1 cellular context compared by ENCODE assay signal in genomic region chr11:47642099-47642855, GRCh38.
TF ChIP-seq lines count a peak whose summit lies in the region.

MTCH2 (minus strand) TSS chr11:47642559; CDS start chr11:47642465, 94 bp downstream.

TF ChIP-seq in K562, 482 proteins besides CTCF, POLR2A, EP300 and RAD21 (continued from another document and continues in another):
- TF ChIP-seq, protein P1, sequence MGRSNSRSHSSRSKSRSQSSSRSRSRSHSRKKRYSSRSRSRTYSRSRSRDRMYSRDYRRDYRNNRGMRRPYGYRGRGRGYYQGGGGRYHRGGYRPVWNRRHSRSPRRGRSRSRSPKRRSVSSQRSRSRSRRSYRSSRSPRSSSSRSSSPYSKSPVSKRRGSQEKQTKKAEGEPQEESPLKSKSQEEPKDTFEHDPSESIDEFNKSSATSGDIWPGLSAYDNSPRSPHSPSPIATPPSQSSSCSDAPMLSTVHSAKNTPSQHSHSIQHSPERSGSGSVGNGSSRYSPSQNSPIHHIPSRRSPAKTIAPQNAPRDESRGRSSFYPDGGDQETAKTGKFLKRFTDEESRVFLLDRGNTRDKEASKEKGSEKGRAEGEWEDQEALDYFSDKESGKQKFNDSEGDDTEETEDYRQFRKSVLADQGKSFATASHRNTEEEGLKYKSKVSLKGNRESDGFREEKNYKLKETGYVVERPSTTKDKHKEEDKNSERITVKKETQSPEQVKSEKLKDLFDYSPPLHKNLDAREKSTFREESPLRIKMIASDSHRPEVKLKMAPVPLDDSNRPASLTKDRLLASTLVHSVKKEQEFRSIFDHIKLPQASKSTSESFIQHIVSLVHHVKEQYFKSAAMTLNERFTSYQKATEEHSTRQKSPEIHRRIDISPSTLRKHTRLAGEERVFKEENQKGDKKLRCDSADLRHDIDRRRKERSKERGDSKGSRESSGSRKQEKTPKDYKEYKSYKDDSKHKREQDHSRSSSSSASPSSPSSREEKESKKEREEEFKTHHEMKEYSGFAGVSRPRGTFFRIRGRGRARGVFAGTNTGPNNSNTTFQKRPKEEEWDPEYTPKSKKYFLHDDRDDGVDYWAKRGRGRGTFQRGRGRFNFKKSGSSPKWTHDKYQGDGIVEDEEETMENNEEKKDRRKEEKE (IDR thresholded peaks at IDR 0.05; ENCODE audit: borderline replicate concordance in 1 of 2, control insufficient read depth in 1 of 2, low read depth in 2 of 2, low read length in 1 of 2): no peak
- TF ChIP-seq E2F6 (IDR thresholded peaks at IDR 0.05; ENCODE audit: borderline replicate concordance in 1 of 2, extremely low read depth in 1 of 2, insufficient read depth in 1 of 2, insufficient read length in 1 of 2, low read depth in 1 of 2, low read length in 1 of 2, poor library complexity in 1 of 2, severe bottlenecking in 1 of 2) (peak; percentile 83 to 97), DDX20 (tag; IDR thresholded peaks at IDR 0.05; ENCODE audit: low read depth) (no peak), PCBP2 (IDR thresholded peaks at IDR 0.05; ENCODE audit: low read depth, low read length, poor library complexity, severe bottlenecking) (no peak), POLR2H (tag; IDR thresholded peaks at IDR 0.05; ENCODE audit: low read depth) (peak; percentile 70), ZBED1 (IDR thresholded peaks at IDR 0.05) (0 out of 2 replicates have a peak, but pooled peaks have one; percentile 34), ZNF76 (CRISPR knock-in tag; IDR thresholded peaks at IDR 0.05; ENCODE audit: borderline replicate concordance) (no peak), CREM (IDR thresholded peaks at IDR 0.05; ENCODE audit: low read depth) (peak; percentile 91), RBM17 (IDR thresholded peaks at IDR 0.05; ENCODE audit: borderline replicate concordance, low read depth, low read length) (no peak), THAP12 (CRISPR knock-in tag; IDR thresholded peaks at IDR 0.05) (peak; percentile 83), MYC (IDR thresholded peaks at IDR 0.05; ENCODE audit: low read depth, low read length) (peak; percentile 94), MYC (CRISPR knock-in tag; IDR thresholded peaks at IDR 0.05; ENCODE audit: borderline replicate concordance, low read depth) (peak; percentile 72), RHOXF2B (CRISPR knock-in tag; conservative IDR thresholded peaks at IDR 0.05) (no peak), VEZF1 (CRISPR knock-in tag; IDR thresholded peaks at IDR 0.05) (peak; percentile 96), ZC3H8 (IDR thresholded peaks at IDR 0.05) (no peak), TAL1 (IDR thresholded peaks at IDR 0.05) (no peak), ERF (CRISPR knock-in tag; IDR thresholded peaks at IDR 0.05) (no peak), PPARD (CRISPR knock-in tag; IDR thresholded peaks at IDR 0.05) (no peak), NCOA4 (IDR thresholded peaks at IDR 0.05; ENCODE audit: partially characterized antibody) (no peak), RBM25 (IDR thresholded peaks at IDR 0.05; ENCODE audit: low read depth, low read length, severe bottlenecking) (peak; percentile 71), TOE1 (IDR thresholded peaks at IDR 0.05; ENCODE audit: borderline replicate concordance) (peak; percentile 93), TOE1 (CRISPR knock-in tag; IDR thresholded peaks at IDR 0.05; ENCODE audit: borderline replicate concordance, low read depth) (0 out of 2 replicates have a peak, but pooled peaks have one; percentile 4), POLR3A (IDR thresholded peaks at IDR 0.05; ENCODE audit: borderline replicate concordance, extremely low read depth, insufficient read depth, insufficient read length) (no peak), KDM1A (IDR thresholded peaks at IDR 0.05) (no peak), SMARCC2 (IDR thresholded peaks at IDR 0.05; ENCODE audit: low read depth) (no peak), BRD4 (IDR thresholded peaks at IDR 0.05) (no peak), PTBP1 (IDR thresholded peaks at IDR 0.05; ENCODE audit: low read depth, low read length) (no peak), TFAM (CRISPR knock-in tag; conservative IDR thresholded peaks at IDR 0.05) (no peak), GATAD2A (IDR thresholded peaks at IDR 0.05) (no peak), NR3C1 (CRISPR knock-in tag; IDR thresholded peaks at IDR 0.05) (peak; percentile 67; the same call in 1 of the 2 replicates), POLR2B (IDR thresholded peaks at IDR 0.05; ENCODE audit: low read depth, partially characterized antibody) (peak; percentile 65), CGGBP1 (CRISPR knock-in tag; IDR thresholded peaks at IDR 0.05) (0 out of 2 replicates have a peak, but pooled peaks have one; percentile 46), ZNF134 (CRISPR knock-in tag; conservative IDR thresholded peaks at IDR 0.05) (no peak), ZFP1 (CRISPR knock-in tag; IDR thresholded peaks at IDR 0.05) (no peak), KAT7 (CRISPR knock-in tag; IDR thresholded peaks at IDR 0.05; ENCODE audit: borderline replicate concordance) (no peak; the same call in 1 of the 2 replicates), ZNF324 (CRISPR knock-in tag; IDR thresholded peaks at IDR 0.05) (no peak), ELF4 (CRISPR knock-in tag; IDR thresholded peaks at IDR 0.05) (no peak), ZNF436 (CRISPR knock-in tag; IDR thresholded peaks at IDR 0.05) (no peak)
- TF ChIP-seq, protein P2, sequence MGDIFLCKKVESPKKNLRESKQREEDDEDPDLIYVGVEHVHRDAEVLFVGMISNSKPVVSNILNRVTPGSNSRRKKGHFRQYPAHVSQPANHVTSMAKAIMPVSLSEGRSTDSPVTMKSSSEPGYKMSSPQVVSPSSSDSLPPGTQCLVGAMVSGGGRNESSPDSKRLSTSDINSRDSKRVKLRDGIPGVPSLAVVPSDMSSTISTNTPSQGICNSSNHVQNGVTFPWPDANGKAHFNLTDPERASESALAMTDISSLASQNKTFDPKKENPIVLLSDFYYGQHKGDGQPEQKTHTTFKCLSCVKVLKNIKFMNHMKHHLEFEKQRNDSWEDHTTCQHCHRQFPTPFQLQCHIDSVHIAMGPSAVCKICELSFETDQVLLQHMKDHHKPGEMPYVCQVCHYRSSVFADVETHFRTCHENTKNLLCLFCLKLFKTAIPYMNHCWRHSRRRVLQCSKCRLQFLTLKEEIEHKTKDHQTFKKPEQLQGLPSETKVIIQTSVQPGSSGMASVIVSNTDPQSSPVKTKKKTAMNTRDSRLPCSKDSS (IDR thresholded peaks at IDR 0.05; ENCODE audit: low read depth, partially characterized antibody): no peak
- TF ChIP-seq, protein P3, sequence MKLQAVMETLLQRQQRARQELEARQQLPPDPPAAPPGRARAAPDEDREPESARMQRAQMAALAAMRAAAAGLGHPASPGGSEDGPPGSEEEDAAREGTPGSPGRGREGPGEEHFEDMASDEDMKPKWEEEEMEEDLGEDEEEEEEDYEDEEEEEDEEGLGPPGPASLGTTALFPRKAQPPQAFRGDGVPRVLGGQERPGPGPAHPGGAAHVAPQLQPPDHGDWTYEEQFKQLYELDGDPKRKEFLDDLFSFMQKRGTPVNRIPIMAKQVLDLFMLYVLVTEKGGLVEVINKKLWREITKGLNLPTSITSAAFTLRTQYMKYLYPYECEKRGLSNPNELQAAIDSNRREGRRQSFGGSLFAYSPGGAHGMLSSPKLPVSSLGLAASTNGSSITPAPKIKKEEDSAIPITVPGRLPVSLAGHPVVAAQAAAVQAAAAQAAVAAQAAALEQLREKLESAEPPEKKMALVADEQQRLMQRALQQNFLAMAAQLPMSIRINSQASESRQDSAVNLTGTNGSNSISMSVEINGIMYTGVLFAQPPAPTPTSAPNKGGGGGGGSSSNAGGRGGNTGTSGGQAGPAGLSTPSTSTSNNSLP (IDR thresholded peaks at IDR 0.05; ENCODE audit: borderline replicate concordance, low read depth, low read length): no peak
- TF ChIP-seq, protein P4, sequence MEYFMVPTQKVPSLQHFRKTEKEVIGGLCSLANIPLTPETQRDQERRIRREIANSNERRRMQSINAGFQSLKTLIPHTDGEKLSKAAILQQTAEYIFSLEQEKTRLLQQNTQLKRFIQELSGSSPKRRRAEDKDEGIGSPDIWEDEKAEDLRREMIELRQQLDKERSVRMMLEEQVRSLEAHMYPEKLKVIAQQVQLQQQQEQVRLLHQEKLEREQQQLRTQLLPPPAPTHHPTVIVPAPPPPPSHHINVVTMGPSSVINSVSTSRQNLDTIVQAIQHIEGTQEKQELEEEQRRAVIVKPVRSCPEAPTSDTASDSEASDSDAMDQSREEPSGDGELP (CRISPR knock-in tag; IDR thresholded peaks at IDR 0.05; ENCODE audit: borderline replicate concordance): peak; percentile 52; the same call in 1 of the 2 replicates
- TF ChIP-seq, protein P5, sequence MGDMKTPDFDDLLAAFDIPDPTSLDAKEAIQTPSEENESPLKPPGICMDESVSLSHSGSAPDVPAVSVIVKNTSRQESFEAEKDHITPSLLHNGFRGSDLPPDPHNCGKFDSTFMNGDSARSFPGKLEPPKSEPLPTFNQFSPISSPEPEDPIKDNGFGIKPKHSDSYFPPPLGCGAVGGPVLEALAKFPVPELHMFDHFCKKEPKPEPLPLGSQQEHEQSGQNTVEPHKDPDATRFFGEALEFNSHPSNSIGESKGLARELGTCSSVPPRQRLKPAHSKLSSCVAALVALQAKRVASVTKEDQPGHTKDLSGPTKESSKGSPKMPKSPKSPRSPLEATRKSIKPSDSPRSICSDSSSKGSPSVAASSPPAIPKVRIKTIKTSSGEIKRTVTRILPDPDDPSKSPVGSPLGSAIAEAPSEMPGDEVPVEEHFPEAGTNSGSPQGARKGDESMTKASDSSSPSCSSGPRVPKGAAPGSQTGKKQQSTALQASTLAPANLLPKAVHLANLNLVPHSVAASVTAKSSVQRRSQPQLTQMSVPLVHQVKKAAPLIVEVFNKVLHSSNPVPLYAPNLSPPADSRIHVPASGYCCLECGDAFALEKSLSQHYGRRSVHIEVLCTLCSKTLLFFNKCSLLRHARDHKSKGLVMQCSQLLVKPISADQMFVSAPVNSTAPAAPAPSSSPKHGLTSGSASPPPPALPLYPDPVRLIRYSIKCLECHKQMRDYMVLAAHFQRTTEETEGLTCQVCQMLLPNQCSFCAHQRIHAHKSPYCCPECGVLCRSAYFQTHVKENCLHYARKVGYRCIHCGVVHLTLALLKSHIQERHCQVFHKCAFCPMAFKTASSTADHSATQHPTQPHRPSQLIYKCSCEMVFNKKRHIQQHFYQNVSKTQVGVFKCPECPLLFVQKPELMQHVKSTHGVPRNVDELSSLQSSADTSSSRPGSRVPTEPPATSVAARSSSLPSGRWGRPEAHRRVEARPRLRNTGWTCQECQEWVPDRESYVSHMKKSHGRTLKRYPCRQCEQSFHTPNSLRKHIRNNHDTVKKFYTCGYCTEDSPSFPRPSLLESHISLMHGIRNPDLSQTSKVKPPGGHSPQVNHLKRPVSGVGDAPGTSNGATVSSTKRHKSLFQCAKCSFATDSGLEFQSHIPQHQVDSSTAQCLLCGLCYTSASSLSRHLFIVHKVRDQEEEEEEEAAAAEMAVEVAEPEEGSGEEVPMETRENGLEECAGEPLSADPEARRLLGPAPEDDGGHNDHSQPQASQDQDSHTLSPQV (IDR thresholded peaks at IDR 0.05): 0 out of 2 replicates have a peak, but pooled peaks have one; percentile 47
